In genomic region chr11:721913-722811, GRCh38 we compare ENCODE assay signal across 8 cellular contexts. TPM values are rescaled to one million over a fixed set of nuclear protein-coding genes. Genes with fewer than 3 reads are reported as not detected.
A peak's percentile ranks its signal among the peaks of the same experiment; 100 is the strongest.
DNase-seq lines count a peak whose midpoint lies in the region; ATAC-seq and TF ChIP-seq lines count a peak whose summit lies in the region.

No MANE protein-coding gene starts in this region.

- H3K4me3 ChIP-seq in thymus (ENCODE audit: low read length) (peak overlapping the region; percentile 29), testis (no peak overlapping the region)

- H3K9me3 ChIP-seq in thymus (ENCODE audit: control insufficient read depth) (no peaks in the 10 kb centered on the region), testis (no peaks in the 10 kb centered on the region)

- peaks cover 25% of the 10 kb centered on the region for H3K27me3 Mint-ChIP-seq in activated CD4-positive, alpha-beta T cell treated with anti-CD3 and anti-CD28 coated beads for 36 hours
- H3K27me3 Mint-ChIP-seq in activated naive CD8-positive, alpha-beta T cell treated with anti-CD3 and anti-CD28 coated beads, Interleukin-2, amount 10 ng/mL, durations not matched to agents 7 days and 5 days: peaks cover 18% of the 10 kb centered on the region

- peaks cover 4% of the 10 kb centered on the region for H3K4me1 ChIP-seq in thymus (ENCODE audit: control insufficient read depth, insufficient read depth, low read length)
- peaks cover 22% of the 10 kb centered on the region for H3K4me1 ChIP-seq in testis

- TF ChIP-seq CTCF in testis (IDR thresholded peaks at IDR 0.05): no peak

- 40% methylated on average over 45 of the region's 45 CpGs for WGBS in thymus
- WGBS in testis, 2 donors: 60 to 95% methylated on average over 4 to 43 of the region's 45 CpGs

- H3K27me3 ChIP-seq in thymus (ENCODE audit: control insufficient read depth, insufficient read depth) (peaks cover 72% of the 10 kb centered on the region), testis (no peaks in the 10 kb centered on the region)

- H3K36me3 ChIP-seq in thymus (ENCODE audit: control insufficient read depth, insufficient read depth) (no peaks in the 10 kb centered on the region), testis (ENCODE audit: low read depth, missing control alignments) (no peaks in the 10 kb centered on the region)

- H3K36me3 Mint-ChIP-seq in activated CD4-positive, alpha-beta T cell treated with anti-CD3 and anti-CD28 coated beads for 36 hours (ENCODE audit: low read depth): no peaks in the 10 kb centered on the region
- no peaks in the 10 kb centered on the region for H3K36me3 Mint-ChIP-seq in activated naive CD8-positive, alpha-beta T cell treated with anti-CD3 and anti-CD28 coated beads, Interleukin-2, amount 10 ng/mL, durations not matched to agents 7 days and 5 days

- peak; percentile 73 for DNase-seq in activated CD4-positive, alpha-beta T cell treated with anti-CD3 and anti-CD28 coated beads for 36 hours
- no peak for DNase-seq in activated CD4-positive, alpha-beta T cell treated with anti-CD3 and anti-CD28 coated beads for 1 hour
- DNase-seq in OCI-M1 (lab: John Stamatoyannopoulos, UW): peak; percentile 21
- peak; percentile 71 for DNase-seq in activated naive CD8-positive, alpha-beta T cell treated with anti-CD3 and anti-CD28 coated beads, Interleukin-2, amount 10 ng/mL, durations not matched to agents 7 days and 5 days
- DNase-seq in AG08396 (ENCODE audit: low spot score): no peak
- DNase-seq in testis: no peak
- DNase-seq in cerebellum (ENCODE audit: low spot score): no peak

- peak; percentile 53 for ATAC-seq in activated CD4-positive, alpha-beta T cell treated with anti-CD3 and anti-CD28 coated beads for 36 hours
- peak; percentile 41 for ATAC-seq in activated naive CD8-positive, alpha-beta T cell treated with anti-CD3 and anti-CD28 coated beads, Interleukin-2, amount 10 ng/mL, durations not matched to agents 7 days and 5 days (ENCODE audit: low read depth)

- CTCF ChIA-PET in activated CD4-positive, alpha-beta T cell treated with anti-CD3 and anti-CD28 coated beads for 36 hours (lab: Charles Lee): interaction anchor here (0.6 to 1.8 kb wide), 8 partner anchors 16 to 167 kb away, joined by 3 to 6 read pairs (median 3); partner anchors contain the start of gene EPS8L2

- intact Hi-C loops in activated CD4-positive, alpha-beta T cell treated with anti-CD3 and anti-CD28 coated beads for 36 hours (cut with DNase I, micrococcal nuclease): loop anchor here (2.0 to 5.0 kb wide), 3 partner anchors 60 to 185 kb away; partner anchors contain the start of genes HRAS (in 1 of the 2) and LRRC56 (in 1 of the 2)
- intact Hi-C loops in testis (cut with DNase I; ENCODE audit: low total_unique reads): loop anchor here (10.0 kb wide), 1 partner anchor 167 kb away; no protein-coding TSS in a partner anchor

- H3K27ac ChIP-seq in thymus (ENCODE audit: low read depth) (no peak overlapping the region), testis (no peak overlapping the region)

- H3K4me1 Mint-ChIP-seq in activated CD4-positive, alpha-beta T cell treated with anti-CD3 and anti-CD28 coated beads for 36 hours: peaks cover 12% of the 10 kb centered on the region
- H3K4me1 Mint-ChIP-seq in activated naive CD8-positive, alpha-beta T cell treated with anti-CD3 and anti-CD28 coated beads, Interleukin-2, amount 10 ng/mL, durations not matched to agents 7 days and 5 days: peaks cover 14% of the 10 kb centered on the region

- no peak overlapping the region for H3K4me3 Mint-ChIP-seq in activated CD4-positive, alpha-beta T cell treated with anti-CD3 and anti-CD28 coated beads for 36 hours
- peak overlapping the region; percentile 30 for H3K4me3 Mint-ChIP-seq in activated naive CD8-positive, alpha-beta T cell treated with anti-CD3 and anti-CD28 coated beads, Interleukin-2, amount 10 ng/mL, durations not matched to agents 7 days and 5 days

- H3K27ac Mint-ChIP-seq in activated CD4-positive, alpha-beta T cell treated with anti-CD3 and anti-CD28 coated beads for 36 hours: no peak overlapping the region
- H3K27ac Mint-ChIP-seq in activated naive CD8-positive, alpha-beta T cell treated with anti-CD3 and anti-CD28 coated beads, Interleukin-2, amount 10 ng/mL, durations not matched to agents 7 days and 5 days: no peak overlapping the region

- POLR2A ChIA-PET in activated CD4-positive, alpha-beta T cell treated with anti-CD3 and anti-CD28 coated beads for 36 hours (lab: Charles Lee): no interaction called here
- POLR2A ChIA-PET in activated naive CD8-positive, alpha-beta T cell treated with anti-CD3 and anti-CD28 coated beads, Interleukin-2, amount 10 ng/mL, durations not matched to agents 7 days and 5 days (lab: Charles Lee): interaction anchor here (0.9 to 5.5 kb wide), 7 partner anchors 15 to 187 kb away, joined by 3 to 26 read pairs (median 3); partner anchors contain the start of genes DEAF1, HRAS, IRF7 and LRRC56

- no peaks in the 10 kb centered on the region for H3K9me3 Mint-ChIP-seq in activated CD4-positive, alpha-beta T cell treated with anti-CD3 and anti-CD28 coated beads for 36 hours (ENCODE audit: low read depth)
- no peaks in the 10 kb centered on the region for H3K9me3 Mint-ChIP-seq in activated naive CD8-positive, alpha-beta T cell treated with anti-CD3 and anti-CD28 coated beads, Interleukin-2, amount 10 ng/mL, durations not matched to agents 7 days and 5 days

- no peak for TF ChIP-seq POLR2A in testis (IDR thresholded peaks at IDR 0.05)

RNA-seq across cellular contexts. Expression of gene EPS8L2, which starts 16.1 kb away (rescaled TPM):
- 10 to 100 TPM in 1 of 2 experiments, 1 to 10 TPM in 1; 8.0 to 10.5 TPM for total RNA-seq in activated CD4-positive, alpha-beta T cell treated with anti-CD3 and anti-CD28 coated beads for 36 hours
- total RNA-seq in activated naive CD8-positive, alpha-beta T cell treated with anti-CD3 and anti-CD28 coated beads, Interleukin-2, amount 10 ng/mL, durations not matched to agents 7 days and 5 days: 10 to 100 TPM; 19.0 to 24.5 TPM
- polyA plus RNA-seq in thymus (28.8 TPM), testis (ENCODE audit: insufficient read depth, low read depth, low replicate concordance) (14.3 TPM)
- total RNA-seq in testis (10 to 100 TPM; 27.3 to 29.1 TPM), cerebellum (6.8 TPM)

RNA-seq across cellular contexts. Expression of gene TALDO1, which starts 25.1 kb away (rescaled TPM):
- 100 to 1,000 TPM; 239 to 246 TPM for total RNA-seq in activated CD4-positive, alpha-beta T cell treated with anti-CD3 and anti-CD28 coated beads for 36 hours
- total RNA-seq in activated naive CD8-positive, alpha-beta T cell treated with anti-CD3 and anti-CD28 coated beads, Interleukin-2, amount 10 ng/mL, durations not matched to agents 7 days and 5 days: 100 to 1,000 TPM; 199 to 206 TPM
- polyA plus RNA-seq in thymus (115 TPM), testis (ENCODE audit: insufficient read depth, low read depth, low replicate concordance) (86.6 TPM)
- total RNA-seq in testis (10 to 100 TPM; 84.8 to 88.1 TPM), cerebellum (52.0 TPM)

RNA-seq across cellular contexts. Expression of gene TMEM80, which starts 26.5 kb away (rescaled TPM):
- 10 to 100 TPM; 11.4 to 11.9 TPM for total RNA-seq in activated CD4-positive, alpha-beta T cell treated with anti-CD3 and anti-CD28 coated beads for 36 hours
- 10 to 100 TPM; 38.9 to 39.7 TPM for total RNA-seq in activated naive CD8-positive, alpha-beta T cell treated with anti-CD3 and anti-CD28 coated beads, Interleukin-2, amount 10 ng/mL, durations not matched to agents 7 days and 5 days
- polyA plus RNA-seq in thymus (31.1 TPM), testis (ENCODE audit: insufficient read depth, low read depth, low replicate concordance) (38.9 TPM)
- total RNA-seq in testis (10 to 100 TPM; 72.8 to 74.5 TPM), cerebellum (11.1 TPM)

RNA-seq across cellular contexts. Expression of gene DEAF1, which starts 27.1 kb away (rescaled TPM):
- total RNA-seq in activated CD4-positive, alpha-beta T cell treated with anti-CD3 and anti-CD28 coated beads for 36 hours: 10 to 100 TPM; 47.4 to 56.6 TPM
- 10 to 100 TPM; 33.1 to 36.0 TPM for total RNA-seq in activated naive CD8-positive, alpha-beta T cell treated with anti-CD3 and anti-CD28 coated beads, Interleukin-2, amount 10 ng/mL, durations not matched to agents 7 days and 5 days
- polyA plus RNA-seq in thymus: 27.2 TPM
- 100 to 1,000 TPM in 1 of 2 donors, 10 to 100 TPM in 1; 82.5 to 116 TPM for total RNA-seq in testis
- 47.9 TPM for polyA plus RNA-seq in testis (ENCODE audit: insufficient read depth, low read depth, low replicate concordance)
- 61.0 TPM for total RNA-seq in cerebellum

RNA-seq across cellular contexts. Expression of gene GATD1, which starts 55.1 kb away (rescaled TPM):
- total RNA-seq in activated CD4-positive, alpha-beta T cell treated with anti-CD3 and anti-CD28 coated beads for 36 hours: 10 to 100 TPM; 45.7 to 59.8 TPM
- total RNA-seq in activated naive CD8-positive, alpha-beta T cell treated with anti-CD3 and anti-CD28 coated beads, Interleukin-2, amount 10 ng/mL, durations not matched to agents 7 days and 5 days: 10 to 100 TPM; 59.8 to 62.4 TPM
- polyA plus RNA-seq in thymus (31.2 TPM), testis (ENCODE audit: insufficient read depth, low read depth, low replicate concordance) (64.3 TPM)
- total RNA-seq in testis (10 to 100 TPM; 80.9 to 84.2 TPM), cerebellum (44.0 TPM)

Comparison
In these comparisons a context has a peak if more than half of its experiments do, and no peak if none do; other contexts are left out.
1. DNase-seq: peak in activated CD4-positive, alpha-beta T cell treated with anti-CD3 and anti-CD28 coated beads for 36 hours (single experiment), OCI-M1 (single experiment) and activated naive CD8-positive, alpha-beta T cell treated with anti-CD3 and anti-CD28 coated beads, Interleukin-2, amount 10 ng/mL, durations not matched to agents 7 days and 5 days (single experiment); none in activated CD4-positive, alpha-beta T cell treated with anti-CD3 and anti-CD28 coated beads for 1 hour (single experiment), AG08396 (single experiment), testis (single experiment) and cerebellum (single experiment).